Comparison of ENCODE assay signal across 9 cellular contexts in the genomic region with DNA sequence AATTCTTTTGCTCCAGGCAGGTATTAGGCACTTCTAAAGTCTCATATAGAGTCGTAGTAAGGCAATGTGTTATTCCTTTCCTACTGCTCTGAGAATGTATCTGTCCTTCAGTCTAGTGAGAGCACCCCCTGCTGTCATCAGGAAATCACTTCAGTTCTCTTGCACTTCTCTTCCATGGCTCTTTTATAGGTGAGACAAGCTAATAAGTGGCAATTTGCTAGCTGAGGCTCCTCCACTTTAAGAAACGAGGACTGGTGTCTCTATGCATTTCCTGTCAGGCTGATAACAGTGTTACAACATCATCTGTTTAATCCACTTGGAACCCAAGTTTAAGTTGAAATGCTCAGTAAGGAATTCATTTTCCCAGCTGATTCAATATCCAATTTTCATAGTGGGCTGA.
DNase-seq lines count a peak whose midpoint lies in the region; ATAC-seq, FAIRE-seq and TF ChIP-seq lines count a peak whose summit lies in the region.
"Had no signal": no experiment of that assay in that cellular context is flagged by ENCODE, and none has a peak within 500 bp of the region (broad histone marks: within the 10 kb centered on the region; RNA-seq: fewer than 3 reads in every experiment).

No MANE protein-coding gene starts in this region.

- no peak for TF ChIP-seq POLR2A in spleen (IDR thresholded peaks at IDR 0.05)

- intact Hi-C loops in spleen (cut with DNase I; ENCODE audit: low total_unique reads), result no loop called here

- DNase-seq in DMS53 (lab: John Stamatoyannopoulos, UW) (peak; percentile 83), SK-N-SH (peak; percentile 4), glutamatergic neuron (no peak), urothelium cell line (ENCODE audit: low spot score) (peak; percentile 18), activated gamma-delta T cell (lab: John Stamatoyannopoulos, UW) (no peak), spleen (no peak)

- no peak for FAIRE-seq in urothelium cell line (lab: Jason Lieb, UNC)

- H3K36me3 ChIP-seq in SK-N-SH (replicated peaks in 1 of 2; ENCODE audit: control insufficient read depth in 1 of 2, insufficient read depth in 2 of 2, low read length in 1 of 2), result no peaks in the 10 kb centered on the region
- no peaks in the 10 kb centered on the region for H3K36me3 ChIP-seq in spleen

- H3K27me3 Mint-ChIP-seq in glutamatergic neuron (ENCODE audit: unreplicated experiment), result peaks cover 2% of the 10 kb centered on the region

- no peak for TF ChIP-seq EP300 in SK-N-SH (IDR thresholded peaks at IDR 0.05; ENCODE audit: borderline replicate concordance in 1 of 2, low read depth in 1 of 2, low read length in 1 of 2)

- no peak overlapping the region for H3K9ac ChIP-seq in SK-N-SH
- H3K9ac ChIP-seq: parathyroid adenoma had no signal

- no peaks in the 10 kb centered on the region for H3K4me1 ChIP-seq in SK-N-SH (ENCODE audit: control insufficient read depth in 1 of 2, insufficient read depth in 2 of 2, low read depth in 1 of 2, low read length in 1 of 2)
- no peaks in the 10 kb centered on the region for H3K4me1 ChIP-seq in spleen
- H3K4me1 ChIP-seq: parathyroid adenoma had no signal

- H3K4me2 ChIP-seq in SK-N-SH, result no peak overlapping the region

- POLR2A ChIA-PET in SK-N-SH (lab: Yijun Ruan, JAX), result no interaction called here

- H3F3A ChIP-seq in SK-N-SH (replicated peaks; ENCODE audit: insufficient read depth), result no peaks in the 10 kb centered on the region

- no peaks in the 10 kb centered on the region for H3K9me2 ChIP-seq in SK-N-SH

- no peak overlapping the region for H3K4me3 Mint-ChIP-seq in glutamatergic neuron (ENCODE audit: unreplicated experiment)

- no peaks in the 10 kb centered on the region for H3K9me3 Mint-ChIP-seq in glutamatergic neuron (ENCODE audit: unreplicated experiment)

- peaks cover 14% of the 10 kb centered on the region; the same call in 1 of the 2 replicates for H3K27me3 ChIP-seq in SK-N-SH (ENCODE audit: insufficient read depth)
- H3K27me3 ChIP-seq in spleen (replicated peaks in 1 of 7), result no peaks in the 10 kb centered on the region

- H3K4me1 Mint-ChIP-seq in glutamatergic neuron (ENCODE audit: low read depth, unreplicated experiment), result peaks cover 6% of the 10 kb centered on the region

- no peaks in the 10 kb centered on the region for H3K79me2 ChIP-seq in SK-N-SH (ENCODE audit: insufficient read depth)
- H3K79me2 ChIP-seq: parathyroid adenoma had no signal

- no peaks in the 10 kb centered on the region for H3K36me3 Mint-ChIP-seq in glutamatergic neuron (ENCODE audit: unreplicated experiment)

- H3K9me3 ChIP-seq in SK-N-SH, result no peaks in the 10 kb centered on the region
- no peaks in the 10 kb centered on the region for H3K9me3 ChIP-seq in spleen

- no peaks in the 10 kb centered on the region for H4K20me1 ChIP-seq in SK-N-SH (ENCODE audit: insufficient read depth)

- H3K27ac ChIP-seq in SK-N-SH (ENCODE audit: low read depth in 2 of 2, low read length in 1 of 2), result no peak overlapping the region
- H3K27ac ChIP-seq in spleen, result no peak overlapping the region
- H3K27ac ChIP-seq: parathyroid adenoma had no signal

- TF ChIP-seq CTCF in SK-N-SH (IDR thresholded peaks at IDR 0.05) (peak; percentile 69), glutamatergic neuron (IDR thresholded peaks at IDR 0.05; ENCODE audit: partially characterized antibody, unreplicated experiment) (peak; percentile 35), spleen (IDR thresholded peaks at IDR 0.05 in 8 of 11, conservative IDR thresholded peaks at IDR 0.05 in 3 of 11) (peak in 2 of 11 experiments; percentile 17 to 24)

- H2AFZ ChIP-seq in SK-N-SH (ENCODE audit: low read depth), result no peak overlapping the region
- H2AFZ ChIP-seq: parathyroid adenoma had no signal

- TF ChIP-seq RAD21 in SK-N-SH (IDR thresholded peaks at IDR 0.05; ENCODE audit: low read length), result peak; percentile 51

- CTCF ChIA-PET in SK-N-SH (lab: Yijun Ruan, JAX), result interaction anchor here (0.6 to 2.8 kb wide), 7 partner anchors 10 to 1653 kb away, joined by 3 to 10 read pairs (median 5); no protein-coding TSS in a partner anchor

- WGBS in SK-N-SH (ENCODE audit: low lambda C conversion rate), result 5% methylated on average over 2 of the region's 2 CpGs
- WGBS in spleen, 5 donors, result 12 to 35% (median 21%) methylated on average over 2 of the region's 2 CpGs

- ATAC-seq in GM19438 (IDR thresholded peaks at IDR 0.05; ENCODE audit: low read depth, unreplicated experiment) (peak; percentile 71), HG03571 (IDR thresholded peaks at IDR 0.05; ENCODE audit: unreplicated experiment) (peak; percentile 55)

- H3K4me3 ChIP-seq in SK-N-SH (ENCODE audit: low read depth in 2 of 2, low read length in 1 of 2), result no peak overlapping the region
- no peak overlapping the region for H3K4me3 ChIP-seq in spleen

- no peak overlapping the region for H3K27ac Mint-ChIP-seq in glutamatergic neuron (ENCODE audit: unreplicated experiment)

TF ChIP-seq in SK-N-SH, 30 proteins besides CTCF, POLR2A, EP300 and RAD21:
- TF ChIP-seq FOSL2 (IDR thresholded peaks at IDR 0.05; ENCODE audit: borderline replicate concordance, low read depth), result no peak
- TF ChIP-seq SMC3 (IDR thresholded peaks at IDR 0.05; ENCODE audit: low read depth, low read length), result peak; percentile 52
- TF ChIP-seq NRF1 (IDR thresholded peaks at IDR 0.05; ENCODE audit: low read depth, low read length), result no peak
- TF ChIP-seq TCF12 (IDR thresholded peaks at IDR 0.05), result no peak
- TF ChIP-seq REST (IDR thresholded peaks at IDR 0.05; ENCODE audit: low read depth, low read length), result no peak

Comparison
In these comparisons a context has a peak if more than half of its experiments do, and no peak if none do; other contexts are left out.
1. DNase-seq: peak in DMS53 (single experiment), SK-N-SH (single experiment) and urothelium cell line (single experiment); none in glutamatergic neuron (single experiment), activated gamma-delta T cell (single experiment) and spleen (single experiment).